Comparison of ENCODE assay signal across 8 cellular contexts in the genomic region with DNA sequence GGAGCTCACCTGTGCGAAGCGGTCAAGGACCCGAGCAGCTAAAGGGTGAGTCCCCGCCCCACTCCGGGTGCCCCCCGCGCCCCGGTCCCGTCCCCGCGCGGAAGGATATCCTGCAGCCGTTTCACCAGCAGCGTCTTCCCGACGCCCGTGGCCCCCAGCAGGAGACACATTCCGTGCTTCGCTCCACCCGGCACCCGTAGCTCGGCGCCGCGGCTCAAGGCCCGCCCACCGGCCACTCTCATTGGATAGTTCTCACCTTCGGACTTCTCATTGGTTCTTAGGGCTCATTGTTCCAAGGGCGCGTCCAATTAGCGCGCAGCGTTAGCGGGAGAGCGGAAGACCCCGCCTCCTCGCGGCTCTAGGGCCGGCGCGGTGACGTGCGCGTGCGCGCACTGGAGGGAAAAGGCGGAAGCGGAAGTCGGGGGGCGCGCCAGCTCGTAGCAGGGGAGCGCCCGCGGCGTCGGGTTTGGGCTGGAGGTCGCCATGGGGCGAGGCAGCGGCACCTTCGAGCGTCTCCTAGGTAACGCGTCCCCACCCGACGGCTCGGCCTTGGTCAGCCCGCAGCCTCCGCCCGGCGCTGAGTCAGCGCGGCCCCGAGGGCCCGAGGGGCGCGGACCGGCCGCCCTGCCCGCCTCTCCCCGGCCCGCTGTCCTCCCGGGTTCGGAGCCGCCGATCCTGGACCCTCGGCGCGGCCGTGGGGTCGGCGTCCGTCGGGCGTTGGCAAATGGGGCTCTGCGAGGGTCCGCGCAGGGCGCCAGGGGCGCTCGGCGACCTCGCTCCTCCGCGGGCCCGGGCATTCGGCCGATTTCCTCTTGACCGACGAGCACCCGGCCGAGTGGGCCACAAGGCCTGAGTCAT. TPM values are rescaled to one million over a fixed set of nuclear protein-coding genes. Genes with fewer than 3 reads are reported as not detected.
A peak's percentile ranks its signal among the peaks of the same experiment; 100 is the strongest.
DNase-seq lines count a peak whose midpoint lies in the region; ATAC-seq, FAIRE-seq and TF ChIP-seq lines count a peak whose summit lies in the region.

ARL16 (minus strand) TSS at position 214 of the 858 bp plus-strand sequence; CDS start at position 170, 44 bp downstream.
A gene with protein sequence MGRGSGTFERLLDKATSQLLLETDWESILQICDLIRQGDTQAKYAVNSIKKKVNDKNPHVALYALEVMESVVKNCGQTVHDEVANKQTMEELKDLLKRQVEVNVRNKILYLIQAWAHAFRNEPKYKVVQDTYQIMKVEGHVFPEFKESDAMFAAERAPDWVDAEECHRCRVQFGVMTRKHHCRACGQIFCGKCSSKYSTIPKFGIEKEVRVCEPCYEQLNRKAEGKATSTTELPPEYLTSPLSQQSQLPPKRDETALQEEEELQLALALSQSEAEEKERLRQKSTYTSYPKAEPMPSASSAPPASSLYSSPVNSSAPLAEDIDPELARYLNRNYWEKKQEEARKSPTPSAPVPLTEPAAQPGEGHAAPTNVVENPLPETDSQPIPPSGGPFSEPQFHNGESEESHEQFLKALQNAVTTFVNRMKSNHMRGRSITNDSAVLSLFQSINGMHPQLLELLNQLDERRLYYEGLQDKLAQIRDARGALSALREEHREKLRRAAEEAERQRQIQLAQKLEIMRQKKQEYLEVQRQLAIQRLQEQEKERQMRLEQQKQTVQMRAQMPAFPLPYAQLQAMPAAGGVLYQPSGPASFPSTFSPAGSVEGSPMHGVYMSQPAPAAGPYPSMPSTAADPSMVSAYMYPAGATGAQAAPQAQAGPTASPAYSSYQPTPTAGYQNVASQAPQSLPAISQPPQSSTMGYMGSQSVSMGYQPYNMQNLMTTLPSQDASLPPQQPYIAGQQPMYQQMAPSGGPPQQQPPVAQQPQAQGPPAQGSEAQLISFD (plus strand): TSS at position 428 of the 858 bp plus-strand sequence. CDS start 56 bp downstream, at position 484.

- peak within 1 kb of the TSS; percentile 92 for H4K12ac ChIP-seq in trophoblast cell (ENCODE audit: low read depth, low read length)

- TF ChIP-seq EP300 in transverse colon (IDR thresholded peaks at IDR 0.05; ENCODE audit: low read depth): no peak

- H4K91ac ChIP-seq in trophoblast cell (ENCODE audit: low read depth, low read length): peak within 1 kb of the TSS; percentile 94

- in situ Hi-C loops in transverse colon (cut with MboI; ENCODE audit: low pct_ligation_motif_present in 1 of 4, low pct_unique_long_range_greater_than_20kb in 1 of 4, low sequenced_read_pairs in 3 of 4): no loop called here

- no peaks in the 10 kb centered on the region for H3K9me3 ChIP-seq in adrenal gland (replicated peaks in 1 of 3)
- no peaks in the 10 kb centered on the region for H3K9me3 ChIP-seq in trophoblast cell (ENCODE audit: insufficient read depth, low read depth, low read length)
- H3K9me3 ChIP-seq in transverse colon: no peaks in the 10 kb centered on the region

- H3K18ac ChIP-seq in trophoblast cell (ENCODE audit: low read length): peak within 1 kb of the TSS; percentile 93

- H3K9ac ChIP-seq in trophoblast cell (ENCODE audit: low read length): peak within 1 kb of the TSS; percentile 98

- H3K79me2 ChIP-seq in trophoblast cell (ENCODE audit: control insufficient read depth, insufficient read depth, low read length, poor library complexity): peaks cover 20% of the 10 kb centered on the region

- H3K79me1 ChIP-seq in trophoblast cell (ENCODE audit: low read length): peaks cover 10% of the 10 kb centered on the region

- H3K27me3 ChIP-seq in adrenal gland (no peaks in the 10 kb centered on the region), trophoblast cell (ENCODE audit: insufficient read depth, low read length) (no peaks in the 10 kb centered on the region), transverse colon (no peaks in the 10 kb centered on the region)

- DNase-seq in GM12892 (ENCODE audit: insufficient read length) (peak; percentile 100), NCI-H146 (lab: John Stamatoyannopoulos, UW) (peak; percentile 98), T-helper 1 cell (peak; percentile 93 to 99 (median 95)), adrenal gland (peak; percentile 97 to 99 (median 98)), cardiac septum (ENCODE audit: low spot score) (peak; percentile 99), trophoblast cell (peak; percentile 99 to 100), transverse colon (peak; percentile 99)

- TF ChIP-seq CTCF in adrenal gland (IDR thresholded peaks at IDR 0.05) (no peak), transverse colon (IDR thresholded peaks at IDR 0.05) (no peak)

- H3K4me1 ChIP-seq in adrenal gland (replicated peaks in 1 of 2) (peaks cover 18 to 29% of the 10 kb centered on the region in 2 donors), trophoblast cell (ENCODE audit: control insufficient read depth in 1 of 2, insufficient read depth in 2 of 2, low read length in 2 of 2) (peaks cover 15 to 16% of the 10 kb centered on the region in 2 experiments), transverse colon (peaks cover 19 to 28% (median 21%) of the 10 kb centered on the region in 4 donors)

- H3K23ac ChIP-seq in trophoblast cell (ENCODE audit: low read length): no peak within 1 kb of the TSS

- H2AK5ac ChIP-seq in trophoblast cell (ENCODE audit: low read length): peak within 1 kb of the TSS; percentile 85

- H2BK120ac ChIP-seq in trophoblast cell (ENCODE audit: insufficient read depth, low read length, poor library complexity): peak within 1 kb of the TSS; percentile 87

- H3K4me3 ChIP-seq in adrenal gland (peak within 1 kb of the TSS; percentile 62 to 94 (median 76)), trophoblast cell (ENCODE audit: low read depth, low read length) (peak within 1 kb of the TSS; percentile 95), transverse colon (peak within 1 kb of the TSS; percentile 95 to 99 (median 98))

- H3K36me3 ChIP-seq in adrenal gland (replicated peaks in 1 of 2) (peaks cover 0 to 34% of the 10 kb centered on the region in 2 donors), trophoblast cell (ENCODE audit: control insufficient read depth in 1 of 2, insufficient read depth in 2 of 2, low read length in 2 of 2) (peaks cover 43 to 51% of the 10 kb centered on the region in 2 experiments), transverse colon (peaks cover 0 to 11% (median 3%) of the 10 kb centered on the region in 4 donors)

- peak; percentile 97 for FAIRE-seq in GM12892 (lab: Jason Lieb, UNC)

- H2AFZ ChIP-seq in trophoblast cell (ENCODE audit: insufficient read depth, low read length, poor library complexity): peak within 1 kb of the TSS; percentile 87

- H4K8ac ChIP-seq in trophoblast cell (ENCODE audit: low read depth, low read length): peak within 1 kb of the TSS; percentile 94

- H2BK5ac ChIP-seq in trophoblast cell (ENCODE audit: low read depth, low read length, poor library complexity): peak within 1 kb of the TSS; percentile 83

- H3K27ac ChIP-seq in adrenal gland (peak within 1 kb of the TSS; percentile 72 to 95 (median 88)), trophoblast cell (ENCODE audit: low read depth, low read length) (peak within 1 kb of the TSS; percentile 32), transverse colon (peak within 1 kb of the TSS; percentile 79 to 94 (median 92))

- H3K4ac ChIP-seq in trophoblast cell (ENCODE audit: low read depth, low read length): peak within 1 kb of the TSS; percentile 97

- TF ChIP-seq POLR2A in GM12892 (IDR thresholded peaks at IDR 0.05; ENCODE audit: low read depth, low read length) (peak; percentile 72; the same call in 1 of the 2 replicates), adrenal gland (IDR thresholded peaks at IDR 0.05) (peak; percentile 52 to 65), transverse colon (IDR thresholded peaks at IDR 0.05) (peak; percentile 75)

- peak within 1 kb of the TSS; percentile 79 for H3K4me2 ChIP-seq in trophoblast cell (ENCODE audit: low read length)

- peak within 1 kb of the TSS; percentile 97 for H3K14ac ChIP-seq in trophoblast cell (ENCODE audit: low read length)

- peak; percentile 87 for ATAC-seq in HG02852 (IDR thresholded peaks at IDR 0.05; ENCODE audit: unreplicated experiment)

- intact Hi-C loops in adrenal gland (cut with DNase I): no loop called here
- intact Hi-C loops in cardiac septum (cut with DNase I): loop anchor here (2.0 kb wide), 1 partner anchor 19 kb away; the partner anchor contains the start of gene MRPL12
- intact Hi-C loops in transverse colon (cut with DNase I; ENCODE audit: low total_unique reads): no loop called here

- peak within 1 kb of the TSS; percentile 39 for H2BK12ac ChIP-seq in trophoblast cell (ENCODE audit: low read length)

- 0 to 1% (median 0%) methylated on average over 6 to 111 of the region's 112 CpGs; no CpG with 5 or more reads in 1 of the 4 donors for WGBS in adrenal gland, 4 donors
- WGBS in trophoblast cell (ENCODE audit: extremely low coverage, insufficient coverage, insufficient read length): no CpG with 5 or more reads among the region's 112 CpGs
- 1% methylated on average over 78 of the region's 112 CpGs; no CpG with 5 or more reads in 1 of the 2 donors for WGBS in transverse colon (ENCODE audit: low coverage in 1 of 2), 2 donors

RNA-seq across cellular contexts. Expression of gene ARL16, which starts in this region (rescaled TPM):
- 32.6 TPM for polyA plus RNA-seq in GM12892 (2012; ENCODE audit: missing spikeins)
- 10 to 100 TPM; 22.2 to 40.3 (median 29.7) TPM for total RNA-seq in adrenal gland
- 100 to 1,000 TPM in 1 of 3 donors, 10 to 100 TPM in 2; 18.5 to 105 (median 79.8) TPM for polyA plus RNA-seq in adrenal gland
- 19.1 TPM for total RNA-seq in cardiac septum
- 34.8 and 35.3 TPM in 2 replicates for polyA plus RNA-seq in trophoblast cell (2013)
- total RNA-seq in transverse colon: 10 to 100 TPM; 16.3 to 52.0 (median 33.1) TPM

RNA-seq across cellular contexts. Expression of the second gene that starts in this region (rescaled TPM):
- polyA plus RNA-seq in GM12892 (2012; ENCODE audit: missing spikeins): 51.4 TPM
- total RNA-seq in adrenal gland: 100 to 1,000 TPM in 3 of 8 donors, 10 to 100 TPM in 5; 84.5 to 167 (median 95.7) TPM
- 100 to 1,000 TPM; 130 to 384 (median 300) TPM for polyA plus RNA-seq in adrenal gland
- 56.2 TPM for total RNA-seq in cardiac septum
- polyA plus RNA-seq in trophoblast cell (2013): 57.4 and 59.9 TPM in 2 replicates
- 100 to 1,000 TPM in 3 of 4 donors, 10 to 100 TPM in 1; 96.1 to 205 (median 150) TPM for total RNA-seq in transverse colon

Comparison
In these comparisons a context has a peak if more than half of its experiments do, and no peak if none do; other contexts are left out.
1. Peak in every context shown above with its lines: DNase-seq, ATAC-seq, H3K4me3 ChIP-seq and H3K27ac ChIP-seq.
2. H3K27ac ChIP-seq: peak in every context shown above with its lines; median percentile 92 in transverse colon; 88 in adrenal gland; 32 in trophoblast cell.